Comparison of ENCODE assay signal across 18 cellular contexts in the genomic region with DNA sequence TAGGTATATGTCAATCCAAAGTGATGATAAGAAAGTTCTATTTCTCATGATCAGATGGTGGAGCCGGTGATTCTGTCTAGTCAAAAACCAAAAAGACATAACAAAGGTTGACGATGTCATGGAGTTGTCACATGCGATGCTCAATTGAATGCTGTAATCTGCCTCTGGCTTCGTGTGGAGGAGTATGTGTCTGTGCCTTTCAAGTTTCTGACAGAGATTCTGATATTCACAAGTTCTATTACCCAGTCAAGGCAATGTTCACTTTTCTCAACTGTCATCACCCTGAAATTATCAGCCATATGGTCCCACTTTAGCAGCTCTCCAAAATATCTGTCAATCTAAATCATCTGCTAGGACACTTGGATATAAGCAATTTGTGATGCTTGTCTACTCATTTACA.
"Had no signal": no experiment of that assay in that cellular context is flagged by ENCODE, and none has a peak within 500 bp of the region (broad histone marks: within the 10 kb centered on the region; RNA-seq: fewer than 3 reads in every experiment).

No MANE protein-coding gene starts in this region.

- DNase-seq: cortex of kidney; effector memory CD8-positive, alpha-beta T cell; erythroblast; esophagus squamous epithelium; foreskin melanocyte; left ventricle myocardium superior; lower lobe of right lung; naive thymus-derived CD8-positive, alpha-beta T cell; pancreas; right lobe of liver; small intestine; stimulated activated CD4-positive, alpha-beta T cell treated with anti-CD3 and anti-CD28 coated beads, Interleukin-15, amount 100 ng/mL, for 24 hours; stimulated activated CD4-positive, alpha-beta T cell treated with anti-CD3 and anti-CD28 coated beads, Interleukin-2, amount 100 ng/mL, for 48 hours; stimulated activated naive B cell treated with anti-CD40 and anti-IgM and Interleukin-4, amounts not matched to agents 10 μg/mL and 1 μg/mL and 100 μg/mL, for 72 hours; upper lobe of left lung had no signal

- H3K9me3 ChIP-seq: esophagus squamous epithelium, lower lobe of right lung, neutrophil, pancreas, right lobe of liver, thoracic aorta, tibial nerve, upper lobe of left lung had no signal

- H3K27ac ChIP-seq: esophagus squamous epithelium, lower lobe of right lung, neutrophil, pancreas, right lobe of liver, thoracic aorta, tibial nerve, upper lobe of left lung had no signal

- ATAC-seq: effector memory CD8-positive, alpha-beta T cell; left ventricle myocardium superior; lower lobe of right lung; naive thymus-derived CD8-positive, alpha-beta T cell; pancreas; right lobe of liver; stimulated activated naive B cell treated with anti-CD40 and anti-IgM and Interleukin-4, amounts not matched to agents 10 μg/mL and 1 μg/mL and 100 μg/mL, for 72 hours had no signal

- H3K4me3 ChIP-seq: esophagus squamous epithelium, lower lobe of right lung, pancreas, right lobe of liver, thoracic aorta, tibial nerve, upper lobe of left lung had no signal

- H3K36me3 ChIP-seq: esophagus squamous epithelium, lower lobe of right lung, neutrophil, pancreas, right lobe of liver, thoracic aorta, tibial nerve, upper lobe of left lung had no signal

- H3K4me1 ChIP-seq: esophagus squamous epithelium, lower lobe of right lung, pancreas, right lobe of liver, tibial nerve, upper lobe of left lung had no signal

- H3K27me3 ChIP-seq: esophagus squamous epithelium, neutrophil, pancreas, right lobe of liver, tibial nerve, upper lobe of left lung had no signal
